ENCODE assay signal across 27 cellular contexts in the genomic region with DNA sequence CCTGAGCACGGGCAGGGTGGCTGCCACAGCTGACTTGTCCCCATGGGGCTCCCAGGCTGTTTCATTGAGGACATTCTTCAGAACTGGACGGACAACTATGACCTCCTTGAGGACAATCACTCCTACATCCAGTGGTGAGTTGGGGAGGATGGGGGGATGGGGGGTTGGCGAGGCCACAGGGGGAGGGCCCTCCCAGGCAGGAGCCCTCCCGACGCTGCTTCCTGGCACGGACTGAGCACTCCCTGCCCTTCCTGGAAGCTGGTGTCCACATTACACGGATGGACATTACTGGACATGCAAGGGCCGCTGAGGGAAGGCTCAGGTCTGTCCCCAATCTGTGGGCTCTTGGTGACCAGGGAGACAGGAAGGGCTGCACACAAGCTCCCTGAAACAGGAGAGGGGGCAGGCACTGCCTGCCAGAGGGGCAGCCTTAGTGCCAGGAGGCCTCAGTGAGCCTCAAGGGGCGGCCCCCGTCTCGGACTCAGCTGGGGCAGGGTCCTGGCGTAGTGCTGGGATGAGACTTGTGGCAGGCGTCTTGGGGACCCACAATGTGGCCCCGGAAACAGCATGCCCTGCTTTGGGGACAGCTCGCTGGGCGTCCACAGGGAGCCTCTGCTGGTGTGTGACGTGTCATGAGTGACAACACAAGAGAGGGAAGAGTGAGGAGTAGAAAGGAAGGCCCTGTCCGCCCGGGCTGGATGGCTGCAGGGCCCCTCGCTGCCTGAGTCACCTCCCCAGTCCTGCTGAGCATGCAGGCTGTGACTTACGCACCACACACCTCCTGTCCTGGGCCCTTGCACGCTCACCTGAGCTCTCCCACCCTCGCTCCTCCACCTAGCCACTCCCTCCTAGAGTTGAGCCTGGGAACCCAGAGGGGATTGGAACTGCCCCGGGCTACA.
"Had no signal": no experiment of that assay in that cellular context is flagged by ENCODE, and none has a peak within 500 bp of the region (broad histone marks: within the 10 kb centered on the region; RNA-seq: fewer than 3 reads in every experiment).

No MANE protein-coding gene starts in this region.

- H3K27ac ChIP-seq: brain microvascular endothelial cell, coronary artery had no signal

- H3K27me3 ChIP-seq: brain microvascular endothelial cell had no signal

- DNase-seq: activated CD4-positive, alpha-beta memory T cell treated with anti-CD3 and anti-CD28 coated beads for 36 hours; activated CD4-positive, alpha-beta T cell treated with anti-CD3 and anti-CD28 coated beads for 36 hours; activated CD4-positive, alpha-beta T cell treated with anti-CD3 and anti-CD28 coated beads, Interleukin-2, amount 10 ng/mL, durations not matched to agents 24 days and 14 days; activated CD4-positive, CD25-positive, alpha-beta regulatory T cell; activated CD4-positive, CD25-positive, alpha-beta regulatory T cell treated with anti-CD3 and anti-CD28 coated beads, Interleukin-2, amount 50 U/mL, for 72 hours; activated CD8-positive, alpha-beta memory T cell treated with anti-CD3 and anti-CD28 coated beads, Interleukin-2, amount 50 U/mL, for 48 hours; activated CD8-positive, alpha-beta T cell treated with anti-CD3 and anti-CD28 coated beads, Interleukin-2, amount 10 ng/mL, durations not matched to agents 7 days and 5 days; activated gamma-delta T cell; activated naive CD4-positive, alpha-beta T cell treated with anti-CD3 and anti-CD28 coated beads, Interleukin-2, amount 50 U/mL, for 16 hours; activated naive CD4-positive, alpha-beta T cell treated with Interleukin-2 at 50 U/mL for 16 hours; activated T-cell treated with anti-CD3 and anti-CD28 coated beads for 4 hours; activated T-cell treated with anti-CD3 and anti-CD28 coated beads, Interleukin-2, amount 50 U/mL, for 24 hours; activated T-cell treated with anti-CD3 and anti-CD28 coated beads, Interleukin-2, amount 50 U/mL, for 72 hours; amniotic stem cell; anterior cingulate cortex; brain microvascular endothelial cell; dorsolateral prefrontal cortex; effector memory CD4-positive, alpha-beta T cell; endodermal cell; foreskin fibroblast; head of caudate nucleus; T1000 had no signal

- H3K4me3 ChIP-seq: coronary artery, dorsolateral prefrontal cortex had no signal

- FAIRE-seq: astrocyte, bronchial epithelial cell, frontal cortex had no signal

- ATAC-seq: activated CD4-positive, alpha-beta T cell treated with anti-CD3 and anti-CD28 coated beads for 36 hours; activated CD8-positive, alpha-beta T cell treated with anti-CD3 and anti-CD28 coated beads, Interleukin-2, amount 10 ng/mL, durations not matched to agents 7 days and 5 days; activated T-cell treated with anti-CD3 and anti-CD28 coated beads, Interleukin-2, amount 50 U/mL, for 72 hours; esophagus mucosa had no signal
